ENCODE assay signal across 1 cellular context in the genomic region with DNA sequence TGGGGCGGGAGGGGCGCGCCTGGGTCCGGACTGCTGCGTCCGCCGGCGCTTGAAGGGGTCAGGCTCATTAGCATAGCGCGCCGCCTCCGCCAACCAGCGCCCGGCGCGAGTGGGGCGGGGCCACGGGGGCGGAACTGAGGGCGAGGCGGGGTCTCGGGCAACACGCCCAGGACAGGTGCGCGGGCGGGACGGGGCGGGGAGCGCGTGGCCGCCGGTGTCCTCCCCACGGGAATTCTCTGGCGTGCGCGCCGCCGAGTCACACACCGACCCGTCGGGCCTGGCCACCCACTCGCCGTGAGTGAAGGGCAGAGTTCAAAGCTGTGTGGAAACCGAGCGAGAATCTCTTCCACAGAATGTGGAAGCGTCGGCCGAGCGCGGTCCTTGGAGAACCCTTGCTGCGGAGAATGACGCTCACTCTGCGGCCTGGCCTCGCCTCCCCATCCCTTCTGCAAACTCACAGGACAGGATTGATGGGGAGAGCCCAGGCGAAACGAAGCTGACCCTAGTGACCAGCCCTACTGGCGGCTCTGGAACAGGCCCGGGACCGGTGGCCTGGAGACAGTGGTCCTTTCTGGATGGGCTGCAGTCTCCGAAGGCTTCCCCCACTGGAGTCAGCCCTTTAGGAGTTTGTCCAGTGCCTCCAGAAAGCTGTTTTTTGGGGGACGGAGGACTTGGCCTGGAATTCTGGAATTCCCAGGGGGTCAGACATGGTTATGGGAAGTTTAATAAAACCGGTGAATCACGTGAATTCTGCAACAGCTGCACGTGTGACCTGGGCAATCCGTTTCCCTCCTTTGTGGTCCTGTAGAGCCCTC.
TF ChIP-seq lines count a peak whose summit lies in the region.

Gene SNAI3, minus strand, starts transcription at position 69 of the 815 bp plus-strand sequence. CDS start 101 bp downstream, outside the sequence.

TF ChIP-seq in HEK293, 187 proteins besides CTCF, POLR2A, EP300 and RAD21 (continued from another document):
- TF ChIP-seq ELK4 (IDR thresholded peaks at IDR 0.05; ENCODE audit: borderline replicate concordance, low read depth, low read length) (no peak), TCF7L2 (IDR thresholded peaks at IDR 0.05; ENCODE audit: borderline replicate concordance, low read depth, low read length) (no peak), SP7 (tag by site-specific recombination; IDR thresholded peaks at IDR 0.05) (peak; percentile 37), ZSCAN30 (tag by site-specific recombination; IDR thresholded peaks at IDR 0.05) (0 out of 2 replicates have a peak, but pooled peaks have one; percentile 27), ZNF23 (tag by site-specific recombination; IDR thresholded peaks at IDR 0.05; ENCODE audit: borderline replicate concordance) (no peak), ZNF555 (tag by site-specific recombination; conservative IDR thresholded peaks at IDR 0.05) (no peak)
- TF ChIP-seq, protein P1, sequence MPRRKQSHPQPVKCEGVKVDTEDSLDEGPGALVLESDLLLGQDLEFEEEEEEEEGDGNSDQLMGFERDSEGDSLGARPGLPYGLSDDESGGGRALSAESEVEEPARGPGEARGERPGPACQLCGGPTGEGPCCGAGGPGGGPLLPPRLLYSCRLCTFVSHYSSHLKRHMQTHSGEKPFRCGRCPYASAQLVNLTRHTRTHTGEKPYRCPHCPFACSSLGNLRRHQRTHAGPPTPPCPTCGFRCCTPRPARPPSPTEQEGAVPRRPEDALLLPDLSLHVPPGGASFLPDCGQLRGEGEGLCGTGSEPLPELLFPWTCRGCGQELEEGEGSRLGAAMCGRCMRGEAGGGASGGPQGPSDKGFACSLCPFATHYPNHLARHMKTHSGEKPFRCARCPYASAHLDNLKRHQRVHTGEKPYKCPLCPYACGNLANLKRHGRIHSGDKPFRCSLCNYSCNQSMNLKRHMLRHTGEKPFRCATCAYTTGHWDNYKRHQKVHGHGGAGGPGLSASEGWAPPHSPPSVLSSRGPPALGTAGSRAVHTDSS (tag by site-specific recombination; IDR thresholded peaks at IDR 0.05), result no peak
